Comparison of ENCODE assay signal across 8 cellular contexts in the genomic region with DNA sequence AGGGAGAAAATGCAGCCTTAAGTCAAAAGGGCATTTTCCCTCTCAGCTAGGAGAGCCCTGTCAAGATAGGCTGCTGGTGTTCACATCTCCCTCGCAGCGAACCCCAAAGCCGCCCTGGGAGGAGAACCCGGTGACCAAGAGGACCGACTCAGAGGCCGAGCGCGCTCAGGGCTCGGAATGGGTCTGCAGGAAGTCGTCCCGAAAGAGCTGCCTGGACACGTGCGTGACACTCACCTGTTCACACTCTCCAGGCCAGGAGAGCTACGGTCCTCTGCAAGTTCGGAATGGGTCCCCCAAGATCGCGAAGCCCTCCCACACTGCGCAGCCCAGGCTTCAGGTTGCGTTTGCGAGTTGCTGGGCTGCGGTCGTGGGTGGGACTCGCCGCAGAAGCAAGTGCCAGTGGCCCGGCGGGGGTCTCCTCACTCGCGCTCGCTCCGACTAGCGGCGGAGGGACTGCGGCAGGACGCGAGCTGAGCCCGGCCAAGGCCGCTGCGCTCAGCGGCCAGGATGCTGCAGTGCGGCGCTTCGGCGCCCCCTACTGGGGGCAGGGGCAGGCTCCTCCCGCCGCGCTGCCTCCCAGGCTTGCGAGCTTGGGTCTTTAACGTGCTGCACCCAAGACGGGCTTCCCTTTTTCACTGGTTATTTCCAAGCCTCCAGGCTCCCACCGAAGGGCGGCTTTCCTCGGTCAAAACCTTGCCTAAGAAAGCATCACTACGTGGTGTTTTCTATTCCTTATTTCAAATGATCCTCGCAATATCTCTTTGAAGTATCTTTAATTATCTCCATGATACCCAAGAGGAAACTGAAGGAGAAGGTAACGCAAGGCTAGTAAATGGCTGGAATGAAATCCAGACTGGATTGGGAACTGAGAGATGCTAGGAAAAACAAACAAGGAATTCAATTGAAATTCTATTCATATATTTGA. TPM values are rescaled to one million over a fixed set of nuclear protein-coding genes. Genes with fewer than 3 reads are reported as not detected.
DNase-seq lines count a peak whose midpoint lies in the region; FAIRE-seq and TF ChIP-seq lines count a peak whose summit lies in the region.

A gene with protein sequence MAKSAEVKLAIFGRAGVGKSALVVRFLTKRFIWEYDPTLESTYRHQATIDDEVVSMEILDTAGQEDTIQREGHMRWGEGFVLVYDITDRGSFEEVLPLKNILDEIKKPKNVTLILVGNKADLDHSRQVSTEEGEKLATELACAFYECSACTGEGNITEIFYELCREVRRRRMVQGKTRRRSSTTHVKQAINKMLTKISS (minus strand): TSS at position 457 of the 925 bp plus-strand sequence. CDS start 3,928 bp downstream, outside the sequence.

- no peaks in the 10 kb centered on the region for H3F3A ChIP-seq in MM.1S (ENCODE audit: insufficient read depth, low read length)

- H3K36me3 ChIP-seq in HAP-1 (replicated peaks) (no peaks in the 10 kb centered on the region), MM.1S (replicated peaks; ENCODE audit: insufficient read depth, low read length) (no peaks in the 10 kb centered on the region), small intestine (ENCODE audit: control insufficient read depth in 2 of 2, insufficient read depth in 2 of 2, low read length in 2 of 2) (no peaks in the 10 kb centered on the region)

- H3K9me3 ChIP-seq in HAP-1 (no peaks in the 10 kb centered on the region), MM.1S (replicated peaks; ENCODE audit: insufficient read depth, low read length) (no peaks in the 10 kb centered on the region), small intestine (ENCODE audit: control insufficient read depth, low read depth) (no peaks in the 10 kb centered on the region)

- H3K4me3 ChIP-seq in HAP-1 = no peak within 1 kb of the TSS
- H3K4me3 ChIP-seq in MM.1S (ENCODE audit: low read length) = peak within 1 kb of the TSS; percentile 55
- peak within 1 kb of the TSS in 1 of 2 donors; percentile 39 for H3K4me3 ChIP-seq in small intestine (ENCODE audit: low read depth in 1 of 2, low read length in 2 of 2)

- FAIRE-seq in small intestine (lab: Jason Lieb, UNC) = no peak

- no peaks in the 10 kb centered on the region for H3K4me1 ChIP-seq in HAP-1
- H3K4me1 ChIP-seq in MM.1S (ENCODE audit: low read length) = peaks cover 10% of the 10 kb centered on the region
- H3K4me1 ChIP-seq in small intestine (ENCODE audit: control insufficient read depth in 2 of 2, insufficient read depth in 1 of 2, low read depth in 1 of 2, low read length in 1 of 2) = no peaks in the 10 kb centered on the region

- in situ Hi-C loops in HAP-1 (cut with MboI; ENCODE audit: low sequenced_read_pairs) (no loop called here), T47D (cut with HindIII; ENCODE audit: low pct_unique_long_range_greater_than_20kb, low sequenced_read_pairs) (no loop called here)

- peaks cover 5% of the 10 kb centered on the region for H3K27me3 ChIP-seq in HAP-1 (ENCODE audit: low read depth)
- peaks cover 16% of the 10 kb centered on the region; the same call in 1 of the 2 replicates for H3K27me3 ChIP-seq in MM.1S (replicated peaks; ENCODE audit: insufficient read depth, low read length)
- no peaks in the 10 kb centered on the region for H3K27me3 ChIP-seq in small intestine (ENCODE audit: control insufficient read depth in 2 of 2, insufficient read depth in 2 of 2, low read length in 2 of 2)

- peak; percentile 80 for DNase-seq in GM10248 (ENCODE audit: extremely low spot score)
- DNase-seq in HAP-1 (ENCODE audit: low spot score in 2 of 2) = peak; percentile 67 to 82
- peak; percentile 78 for DNase-seq in MM.1S
- DNase-seq in T47D (ENCODE audit: low read depth in 1 of 2, low spot score in 1 of 2) = peak; percentile 49 to 91
- DNase-seq in iPS-NIHi11 (ENCODE audit: low spot score) = peak; percentile 91
- DNase-seq in small intestine = peak; percentile 71
- DNase-seq in SKM-1 treated with dmso at 0.1 percent for 144 hours (lab: John Stamatoyannopoulos, UW; ENCODE audit: unreplicated experiment) = no peak

- no peak within 1 kb of the TSS for H3K9ac ChIP-seq in MM.1S (ENCODE audit: low read length)

- POLR2A ChIA-PET in GM10248 (lab: Yijun Ruan, JAX) = no interaction called here

- no peaks in the 10 kb centered on the region for H3K79me2 ChIP-seq in MM.1S (ENCODE audit: low read length)

- CTCF ChIA-PET in GM10248 (lab: Yijun Ruan, JAX) = interaction anchor here (0.7 to 4.2 kb wide), 67 partner anchors 8 to 763 kb away, joined by 3 to 47 read pairs (median 4); a partner anchor contains a TSS

- H3K4me2 ChIP-seq in MM.1S (ENCODE audit: low read depth, low read length) = peak within 1 kb of the TSS; percentile 91

- TF ChIP-seq CTCF in GM10248 (IDR thresholded peaks at IDR 0.05; ENCODE audit: control extremely low read depth, extremely low read depth, low read depth, missing control alignments) = peak; percentile 86
- TF ChIP-seq CTCF in MM.1S (IDR thresholded peaks at IDR 0.05; ENCODE audit: low read length) = peak; percentile 87
- peak; percentile 100 for TF ChIP-seq CTCF in VCaP (conservative IDR thresholded peaks at IDR 0.05)

- no peaks in the 10 kb centered on the region for H3K9me2 ChIP-seq in MM.1S (replicated peaks; ENCODE audit: insufficient read depth, low read length)

- 1 to 5% (median 4%) methylated on average over 55 of the region's 55 CpGs for WGBS in small intestine, 3 donors

- H3K27ac ChIP-seq in MM.1S (ENCODE audit: low read length) = no peak within 1 kb of the TSS
- peak within 1 kb of the TSS; percentile 68 for H3K27ac ChIP-seq in VCaP
- peak within 1 kb of the TSS in 1 of 2 donors; percentile 74 for H3K27ac ChIP-seq in small intestine (ENCODE audit: low read depth in 1 of 2, low read length in 1 of 2)

- H2AFZ ChIP-seq in MM.1S (ENCODE audit: low read length) = peak within 1 kb of the TSS; percentile 83

- H4K20me1 ChIP-seq in MM.1S (ENCODE audit: insufficient read depth, low read length) = no peaks in the 10 kb centered on the region

RNA-seq across cellular contexts. Expression of the gene that starts here (rescaled TPM):
- polyA plus RNA-seq in small intestine = 1 to 10 TPM in 2 of 3 donors, under 1 TPM in 1; 0.45 to 4.9 (median 1.1) TPM
